8 cellular contexts compared by ENCODE assay signal in genomic region chr4:26410385-26411293, GRCh38.
DNase-seq lines count a peak whose midpoint lies in the region; ATAC-seq, FAIRE-seq and TF ChIP-seq lines count a peak whose summit lies in the region.

No MANE protein-coding gene starts in this region.

- H3K27ac ChIP-seq in GM12878 (ENCODE audit: control insufficient read depth, insufficient read depth): no peak overlapping the region
- peak overlapping the region; percentile 27 for H3K27ac ChIP-seq in substantia nigra (ENCODE audit: low read depth, low read length, poor library complexity, severe bottlenecking)

- RAD21 ChIA-PET in GM12878 (lab: Charles Lee; ENCODE audit: unreplicated experiment): interaction anchor here (0.6 to 10.8 kb wide), 26 partner anchors 9 to 597 kb away, joined by 3 to 170 read pairs (median 5); no protein-coding TSS in a partner anchor

- H3K27me3 ChIP-seq in GM12878 (replicated peaks in 1 of 2; ENCODE audit: control insufficient read depth in 2 of 2, insufficient read depth in 2 of 2, low read length in 1 of 2): no peaks in the 10 kb centered on the region

- TF ChIP-seq POLR2A in GM12892 (IDR thresholded peaks at IDR 0.05; ENCODE audit: low read depth, low read length): no peak
- TF ChIP-seq POLR2A in GM12878 (IDR thresholded peaks at IDR 0.05; ENCODE audit: low read depth, low read length): no peak

- H3K79me2 ChIP-seq in GM12878 (ENCODE audit: control insufficient read depth, insufficient read depth, low read length): no peaks in the 10 kb centered on the region

- POLR2A ChIA-PET in GM12878 (lab: Charles Lee): no interaction called here

- H3K4me3 Mint-ChIP-seq in immature natural killer cell: no peak overlapping the region

- CTCF ChIA-PET in GM12878 (lab: Yijun Ruan, JAX): interaction anchor here (0.6 to 18.7 kb wide), 36 partner anchors 8 to 484 kb away, joined by 3 to 474 read pairs (median 5); no protein-coding TSS in a partner anchor

- H3K9me3 ChIP-seq in GM12878 (replicated peaks; ENCODE audit: control insufficient read depth, insufficient read depth, low read length): peaks cover 12% of the 10 kb centered on the region

- no peaks in the 10 kb centered on the region for H3K4me1 Mint-ChIP-seq in immature natural killer cell

- peaks cover 0 to 9% (median 7%) of the 10 kb centered on the region in 6 donors for H3K9me3 Mint-ChIP-seq in immature natural killer cell

- peaks cover 17 to 30% (median 20%) of the 10 kb centered on the region in 3 donors for H3K36me3 Mint-ChIP-seq in immature natural killer cell

- H2AFZ ChIP-seq in GM12878 (ENCODE audit: control insufficient read depth, low read depth, low read length): no peak overlapping the region

- ATAC-seq in HG03354 (IDR thresholded peaks at IDR 0.05; ENCODE audit: poor library complexity, severe bottlenecking, unreplicated experiment) (peak; percentile 80), GM12878 (peak; percentile 85), GM19455 (IDR thresholded peaks at IDR 0.05; ENCODE audit: unreplicated experiment) (no peak)

- no peak overlapping the region for H3K9ac ChIP-seq in GM12878 (ENCODE audit: control insufficient read depth, insufficient read depth, low read length)

- TF ChIP-seq CTCF in GM12878 (IDR thresholded peaks at IDR 0.05 in 2 of 3, conservative IDR thresholded peaks at IDR 0.05 in 1 of 3; ENCODE audit: control insufficient read depth in 2 of 3, extremely low read depth in 1 of 3, insufficient read depth in 1 of 3, low read depth in 3 of 3, low read length in 3 of 3): peak; percentile 47 to 71 (median 53); a peak in 5 of 6 replicates

- SMC1A ChIA-PET in GM12878 (lab: Charles Lee; ENCODE audit: uncharacterized antibody, unreplicated experiment): interaction anchor here (0.7 to 9.2 kb wide), 31 partner anchors 8 to 978 kb away, joined by 3 to 175 read pairs (median 5); no protein-coding TSS in a partner anchor

- peak; percentile 86 for TF ChIP-seq RAD21 in GM12878 (IDR thresholded peaks at IDR 0.05; ENCODE audit: insufficient read depth, low read depth, low read length)

- no peak overlapping the region for H3K4me2 ChIP-seq in GM12878 (ENCODE audit: control insufficient read depth, insufficient read depth)

- peak; percentile 80 for FAIRE-seq in GM12892 (lab: Jason Lieb, UNC)
- FAIRE-seq in GM12878 (lab: Jason Lieb, UNC): no peak

- in situ Hi-C loops in GM12878 (cut with MboI): loop anchor here (10.0 kb wide), 1 partner anchor 386 kb away; no protein-coding TSS in a partner anchor

- BruUV-seq in GM12878 (replicated peaks; lab: Mats Ljungman, UMichigan): no TSS peak

- DNase-seq in CD1c-positive myeloid dendritic cell (ENCODE audit: extremely low spot score): peak; percentile 67
- no peak for DNase-seq in GM12892 (ENCODE audit: insufficient read length)
- peak; percentile 32 for DNase-seq in NCI-H748 (lab: John Stamatoyannopoulos, UW; ENCODE audit: unreplicated experiment)
- DNase-seq in GM12878 (ENCODE audit: low read depth, low spot score): peak; percentile 44
- peak; percentile 36 to 53 (median 50) for DNase-seq in immature natural killer cell
- peak in 11 of 49 donors; percentile 7 to 65 (median 12) for DNase-seq in substantia nigra (lab: John Stamatoyannopoulos, UW)

- no peak overlapping the region for H3K4me3 ChIP-seq in GM12878

- no peaks in the 10 kb centered on the region; the same call in 1 of the 2 replicates for H4K20me1 ChIP-seq in GM12878 (ENCODE audit: control insufficient read depth, insufficient read depth)

- 0% methylated on average over 2 of the region's 2 CpGs for WGBS in GM12878 (ENCODE audit: insufficient coverage, insufficient replicate concordance, low lambda C conversion rate, missing lambda C conversion rate)

- peaks cover 0 to 2% (median 0%) of the 10 kb centered on the region in 3 donors for H3K27me3 Mint-ChIP-seq in immature natural killer cell (ENCODE audit: low read depth in 3 of 3)

- no peak for TF ChIP-seq EP300 in GM12878 (IDR thresholded peaks at IDR 0.05; ENCODE audit: borderline replicate concordance in 1 of 2, control insufficient read depth in 1 of 2, low read depth in 2 of 2, low read length in 2 of 2)

- intact Hi-C loops in GM12878 (cut with micrococcal nuclease; ENCODE audit: unreplicated experiment): loop anchor here (1.0 to 5.0 kb wide), 6 partner anchors 80 to 483 kb away; no protein-coding TSS in a partner anchor

- H3K4me1 ChIP-seq in GM12878 (ENCODE audit: control insufficient read depth, insufficient read depth, low read length): no peaks in the 10 kb centered on the region

- H3K36me3 ChIP-seq in GM12878 (ENCODE audit: control insufficient read depth in 2 of 2, insufficient read depth in 2 of 2, low read length in 1 of 2): peaks cover 0 to 16% of the 10 kb centered on the region in 2 experiments; a peak in 3 of 4 replicates

- H3K27ac Mint-ChIP-seq in immature natural killer cell: no peak overlapping the region

TF ChIP-seq in GM12878, 131 proteins besides CTCF, POLR2A, EP300 and RAD21 (continues in another document):
- no peak for TF ChIP-seq SUZ12 (IDR thresholded peaks at IDR 0.05; ENCODE audit: unreplicated experiment)
- no peak for TF ChIP-seq PAX8 (IDR thresholded peaks at IDR 0.05)
- peak; percentile 80 for TF ChIP-seq ZNF24 (IDR thresholded peaks at IDR 0.05)
- no peak for TF ChIP-seq ZBTB33 (IDR thresholded peaks at IDR 0.05)
- TF ChIP-seq SP1 (IDR thresholded peaks at IDR 0.05; ENCODE audit: low read depth, low read length): no peak
- no peak for TF ChIP-seq RFX5 (IDR thresholded peaks at IDR 0.05; ENCODE audit: low read depth, low read length)
- peak; percentile 75; the same call in 1 of the 2 replicates for TF ChIP-seq SMC3 (IDR thresholded peaks at IDR 0.05; ENCODE audit: borderline replicate concordance, low read length)
- peak; percentile 81 for TF ChIP-seq MTA2 (IDR thresholded peaks at IDR 0.05; ENCODE audit: low read depth)
- TF ChIP-seq E2F8 (IDR thresholded peaks at IDR 0.05; ENCODE audit: low read depth, partially characterized antibody): no peak
- TF ChIP-seq HCFC1 (IDR thresholded peaks at IDR 0.05; ENCODE audit: low read length): no peak
- TF ChIP-seq SMAD1 (IDR thresholded peaks at IDR 0.05; ENCODE audit: low read depth, partially characterized antibody): no peak
- peak; percentile 29; the same call in 1 of the 2 replicates for TF ChIP-seq FOXM1 (IDR thresholded peaks at IDR 0.05; ENCODE audit: low read depth, low read length)
- no peak for TF ChIP-seq BCL11A (IDR thresholded peaks at IDR 0.05; ENCODE audit: low read depth, low read length)
- TF ChIP-seq TCF3 (IDR thresholded peaks at IDR 0.05; ENCODE audit: borderline replicate concordance, insufficient read depth, low read depth, low read length): no peak
- no peak for TF ChIP-seq RAD51 (IDR thresholded peaks at IDR 0.05)
- no peak for TF ChIP-seq MEF2A (IDR thresholded peaks at IDR 0.05; ENCODE audit: insufficient read depth, low read depth, low read length)
- no peak for TF ChIP-seq RBBP5 (conservative IDR thresholded peaks at IDR 0.05)
- TF ChIP-seq ZBED1 (IDR thresholded peaks at IDR 0.05; ENCODE audit: borderline replicate concordance): no peak
